In the genomic region with DNA sequence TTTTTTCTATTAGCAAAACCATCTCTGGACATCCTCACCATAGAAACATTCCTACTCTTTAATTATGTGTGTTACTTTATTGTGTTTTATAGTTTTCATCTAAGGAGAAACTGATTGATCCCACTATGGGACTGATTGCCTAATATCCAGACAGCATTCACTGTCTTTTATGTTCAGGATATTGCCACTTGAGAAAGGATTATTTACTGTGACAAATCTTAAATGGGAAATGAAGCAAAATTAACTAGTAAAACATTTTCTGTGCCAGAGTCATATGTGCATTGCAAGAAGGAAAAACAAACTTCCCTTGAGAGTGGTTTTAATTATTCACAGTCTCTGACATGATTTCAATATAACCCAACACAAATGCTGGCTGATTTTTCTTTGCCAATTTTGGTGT, we compare ENCODE assay signal across 33 cellular contexts. TPM values are rescaled to one million over a fixed set of nuclear protein-coding genes. Genes with fewer than 3 reads are reported as not detected.
"Had no signal": no experiment of that assay in that cellular context is flagged by ENCODE, and none has a peak within 500 bp of the region (broad histone marks: within the 10 kb centered on the region; RNA-seq: fewer than 3 reads in every experiment).

No MANE protein-coding gene starts in this region.

- H3K4me3 ChIP-seq: coronary artery, dorsolateral prefrontal cortex, gastrocnemius medialis, heart left ventricle had no signal

- FAIRE-seq: astrocyte, bronchial epithelial cell had no signal

- H3K4me1 ChIP-seq: foreskin keratinocyte, gastrocnemius medialis, heart left ventricle had no signal

- H3K27me3 ChIP-seq: brain microvascular endothelial cell, dorsolateral prefrontal cortex, foreskin keratinocyte, gastrocnemius medialis, heart left ventricle had no signal

- H3K9me3 ChIP-seq: gastrocnemius medialis had no signal

- ATAC-seq: activated CD4-positive, alpha-beta T cell treated with anti-CD3 and anti-CD28 coated beads for 36 hours; activated CD8-positive, alpha-beta memory T cell treated with anti-CD3 and anti-CD28 coated beads, Interleukin-2, amount 10 ng/mL, durations not matched to agents 7 days and 5 days; activated CD8-positive, alpha-beta T cell treated with anti-CD3 and anti-CD28 coated beads, Interleukin-2, amount 10 ng/mL, durations not matched to agents 7 days and 5 days; activated T-cell treated with anti-CD3 and anti-CD28 coated beads, Interleukin-2, amount 50 U/mL, for 4 hours; activated T-helper 17 cell treated with anti-CD3 and anti-CD28 coated beads, Interleukin-2, amount 50 U/mL, for 72 hours; esophagus mucosa; foreskin keratinocyte; gastrocnemius medialis; heart left ventricle; T-helper 17 cell had no signal

- DNase-seq: activated CD4-positive, alpha-beta memory T cell treated with anti-CD3 and anti-CD28 coated beads for 36 hours; activated CD4-positive, alpha-beta T cell treated with anti-CD3 and anti-CD28 coated beads for 36 hours; activated CD4-positive, alpha-beta T cell treated with anti-CD3 and anti-CD28 coated beads, Interleukin-2, amount 10 ng/mL, durations not matched to agents 24 days and 14 days; activated CD4-positive, CD25-positive, alpha-beta regulatory T cell; activated CD4-positive, CD25-positive, alpha-beta regulatory T cell treated with anti-CD3 and anti-CD28 coated beads, Interleukin-2, amount 50 U/mL, for 72 hours; activated CD8-positive, alpha-beta memory T cell treated with anti-CD3 and anti-CD28 coated beads, Interleukin-2, amount 10 ng/mL, durations not matched to agents 7 days and 5 days; activated CD8-positive, alpha-beta memory T cell treated with anti-CD3 and anti-CD28 coated beads, Interleukin-2, amount 50 U/mL, for 4 hours; activated CD8-positive, alpha-beta T cell treated with anti-CD3 and anti-CD28 coated beads, Interleukin-2, amount 10 ng/mL, durations not matched to agents 7 days and 5 days; activated effector memory CD4-positive, alpha-beta T cell treated with anti-CD3 and anti-CD28 coated beads, Interleukin-2, amount 50 U/mL, for 16 hours; activated naive CD4-positive, alpha-beta T cell treated with anti-CD3 and anti-CD28 coated beads for 36 hours; activated naive CD8-positive, alpha-beta T cell treated with anti-CD3 and anti-CD28 coated beads, Interleukin-2, amount 10 ng/mL, durations not matched to agents 7 days and 5 days; activated T-cell treated with anti-CD3 and anti-CD28 coated beads, Interleukin-2, amount 50 U/mL, for 4 hours; amniotic stem cell; anterior cingulate cortex; brain microvascular endothelial cell; dorsolateral prefrontal cortex; effector memory CD4-positive, alpha-beta T cell; endodermal cell; foreskin keratinocyte; gastrocnemius medialis; glutamatergic neuron; heart left ventricle; T-helper 1 cell; T-helper 17 cell; T1000 had no signal

- H3K27ac ChIP-seq: brain microvascular endothelial cell, coronary artery, dorsolateral prefrontal cortex, foreskin keratinocyte, gastrocnemius medialis, heart left ventricle had no signal

- H3K36me3 ChIP-seq: brain microvascular endothelial cell, gastrocnemius medialis, heart left ventricle had no signal

RNA-seq across cellular contexts. Expression of a gene that starts 15.9 kb away (rescaled TPM):
- total RNA-seq: activated CD4-positive, alpha-beta memory T cell treated with anti-CD3 and anti-CD28 coated beads for 36 hours; activated CD4-positive, alpha-beta T cell treated with anti-CD3 and anti-CD28 coated beads for 36 hours; activated CD4-positive, alpha-beta T cell treated with anti-CD3 and anti-CD28 coated beads, Interleukin-2, amount 10 ng/mL, durations not matched to agents 24 days and 14 days; activated CD8-positive, alpha-beta memory T cell treated with anti-CD3 and anti-CD28 coated beads for 36 hours; activated CD8-positive, alpha-beta T cell treated with anti-CD3 and anti-CD28 coated beads, Interleukin-2, amount 10 ng/mL, durations not matched to agents 7 days and 5 days; activated naive CD4-positive, alpha-beta T cell treated with anti-CD3 and anti-CD28 coated beads for 36 hours; activated T-cell treated with anti-CD3 and anti-CD28 coated beads, Interleukin-2, amount 50 U/mL, for 4 hours; astrocyte; bronchial epithelial cell; cerebellum; endodermal cell; epithelial cell of proximal tubule; esophagus mucosa; foreskin keratinocyte; gastrocnemius medialis had no signal
- polyA plus RNA-seq: foreskin keratinocyte, heart left ventricle had no signal

RNA-seq across cellular contexts. Expression of a gene that starts 44.5 kb away (rescaled TPM):
- total RNA-seq: astrocyte, bronchial epithelial cell, endodermal cell, epithelial cell of proximal tubule, foreskin keratinocyte had no signal
- polyA plus RNA-seq: foreskin keratinocyte had no signal
